8 cellular contexts compared by ENCODE assay signal in the genomic region with DNA sequence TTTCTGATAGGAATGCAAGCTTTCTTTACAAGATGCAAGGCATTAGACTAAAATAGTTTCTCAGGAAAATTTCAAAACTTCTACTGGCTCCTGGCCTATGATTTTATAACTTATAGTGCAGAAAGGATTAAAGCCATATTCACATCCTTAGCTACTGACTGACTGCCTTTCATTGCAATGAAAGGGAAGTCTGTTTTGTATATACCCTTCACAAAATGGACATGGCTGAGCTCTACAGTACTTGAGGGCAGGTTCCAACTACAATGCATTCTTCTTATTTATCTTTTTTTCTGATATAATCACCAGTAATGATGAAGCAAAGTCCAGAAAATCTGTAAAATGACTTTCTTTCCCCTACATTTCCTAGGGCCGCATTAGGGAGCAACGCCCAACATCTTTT.
"Had no signal": no experiment of that assay in that cellular context is flagged by ENCODE, and none has a peak within 500 bp of the region (broad histone marks: within the 10 kb centered on the region; RNA-seq: fewer than 3 reads in every experiment).

No MANE protein-coding gene starts in this region.

- H3K27ac ChIP-seq: GM23248 had no signal

- H3K9me3 ChIP-seq: HAP-1 had no signal

- ATAC-seq: GM23338, HCT116 had no signal

- H3K9me3 Mint-ChIP-seq: GM23338, H9 had no signal

- H3K36me3 ChIP-seq: HAP-1 had no signal

- H3K4me3 ChIP-seq: GM23248, GM23338, HAP-1 had no signal

- H2AFZ ChIP-seq: GM23248, GM23338 had no signal

- H3K4me3 Mint-ChIP-seq: GM23338, H9, HFFc6 had no signal

- H3K27ac Mint-ChIP-seq: GM23338, H9, HFFc6 had no signal

- DNase-seq: GM23248, GOT3, H7, H9, HFFc6 had no signal
